ENCODE assay signal across 40 cellular contexts in genomic region chr11:64549969-64550368, GRCh38. TPM values are rescaled to one million over a fixed set of nuclear protein-coding genes. Genes with fewer than 3 reads are reported as not detected.
"Had no signal": no experiment of that assay in that cellular context is flagged by ENCODE, and none has a peak within 500 bp of the region (broad histone marks: within the 10 kb centered on the region; RNA-seq: fewer than 3 reads in every experiment).

No MANE protein-coding gene starts in this region.

- H3K4me1 Mint-ChIP-seq: activated CD4-positive, alpha-beta T cell treated with anti-CD3 and anti-CD28 coated beads, Interleukin-2, amount 10 ng/mL, durations not matched to agents 24 days and 14 days; activated T-helper 17 cell treated with anti-CD3 and anti-CD28 coated beads, Interleukin-2, amount 50 U/mL, for 72 hours; central memory CD8-positive, alpha-beta T cell had no signal

- H3K27me3 Mint-ChIP-seq: activated CD8-positive, alpha-beta T cell treated with anti-CD3 and anti-CD28 coated beads for 36 hours; activated naive CD8-positive, alpha-beta T cell treated with anti-CD3 and anti-CD28 coated beads for 36 hours had no signal

- H3K27me3 ChIP-seq: body of pancreas, brain microvascular endothelial cell, breast epithelium had no signal

- H3K36me3 ChIP-seq: adrenal gland, brain microvascular endothelial cell, breast epithelium had no signal

- H3K4me3 ChIP-seq: adrenal gland, body of pancreas, breast epithelium had no signal

- H3K27ac ChIP-seq: adrenal gland, body of pancreas, brain microvascular endothelial cell, breast epithelium, VCaP had no signal

- H3K36me3 Mint-ChIP-seq: activated CD4-positive, alpha-beta memory T cell treated with anti-CD3 and anti-CD28 coated beads for 36 hours; activated naive CD4-positive, alpha-beta T cell treated with anti-CD3 and anti-CD28 coated beads, Interleukin-2, amount 50 U/mL, for 72 hours; activated naive CD8-positive, alpha-beta T cell treated with anti-CD3 and anti-CD28 coated beads for 36 hours had no signal

- ATAC-seq: activated CD8-positive, alpha-beta T cell treated with anti-CD3 and anti-CD28 coated beads for 36 hours; activated naive CD4-positive, alpha-beta T cell treated with anti-CD3 and anti-CD28 coated beads, Interleukin-2, amount 50 U/mL, for 72 hours; activated T-cell treated with anti-CD3 and anti-CD28 coated beads, Interleukin-2, amount 50 U/mL, for 4 hours; activated T-cell treated with anti-CD3 and anti-CD28 coated beads, Interleukin-2, amount 50 U/mL, for 72 hours; activated T-helper 17 cell treated with anti-CD3 and anti-CD28 coated beads, Interleukin-2, amount 50 U/mL, for 72 hours; body of pancreas had no signal

- H3K9me3 Mint-ChIP-seq: activated B cell treated with CpG ODN at 0.5 μM for 24 hours; activated CD4-positive, alpha-beta memory T cell treated with anti-CD3 and anti-CD28 coated beads for 36 hours; activated CD4-positive, alpha-beta T cell treated with anti-CD3 and anti-CD28 coated beads, Interleukin-2, amount 10 ng/mL, durations not matched to agents 24 days and 14 days; activated naive CD4-positive, alpha-beta T cell treated with anti-CD3 and anti-CD28 coated beads for 36 hours; activated T-cell treated with anti-CD3 and anti-CD28 coated beads, Interleukin-2, amount 50 U/mL, for 4 hours; activated T-helper 17 cell treated with anti-CD3 and anti-CD28 coated beads, Interleukin-2, amount 50 U/mL, for 72 hours; central memory CD8-positive, alpha-beta T cell had no signal

- H3K27ac Mint-ChIP-seq: activated B cell treated with CpG ODN at 0.5 μM for 24 hours; activated CD4-positive, alpha-beta memory T cell treated with anti-CD3 and anti-CD28 coated beads for 36 hours; activated CD4-positive, alpha-beta T cell treated with anti-CD3 and anti-CD28 coated beads, Interleukin-2, amount 10 ng/mL, durations not matched to agents 24 days and 14 days; activated CD8-positive, alpha-beta T cell treated with anti-CD3 and anti-CD28 coated beads for 36 hours; activated naive CD4-positive, alpha-beta T cell treated with anti-CD3 and anti-CD28 coated beads for 36 hours; activated naive CD4-positive, alpha-beta T cell treated with anti-CD3 and anti-CD28 coated beads, Interleukin-2, amount 50 U/mL, for 72 hours; activated naive CD8-positive, alpha-beta T cell treated with anti-CD3 and anti-CD28 coated beads for 36 hours; activated T-cell treated with anti-CD3 and anti-CD28 coated beads, Interleukin-2, amount 50 U/mL, for 72 hours; activated T-helper 1 cell treated with anti-CD3 and anti-CD28 coated beads, Interleukin-12 subunit alpha, Interleukin-12 subunit beta, Interleukin-2, Interleukin-4 antibody, amounts not matched to agents 30 ng/mL and 10 ng/mL and 1 ng/mL, durations not matched to agents 14 hours and 24 hours and 36 hours; activated T-helper 17 cell treated with anti-CD3 and anti-CD28 coated beads, Interleukin-2, amount 50 U/mL, for 72 hours; T-helper 1 cell treated with Interleukin-12 subunit alpha and Interleukin-12 subunit beta and Interleukin-4 antibody, amounts not matched to agents 30 μg/mL and 1 μg/mL, for 36 hours; T-helper 2 cell treated with Interferon-gamma antibody and Interleukin-4, amounts not matched to agents 5 μg/mL and 100 μg/mL, for 36 hours had no signal

- H3K4me3 Mint-ChIP-seq: activated B cell treated with CpG ODN at 0.5 μM for 24 hours; activated CD4-positive, alpha-beta memory T cell treated with anti-CD3 and anti-CD28 coated beads for 36 hours; activated CD4-positive, alpha-beta T cell treated with anti-CD3 and anti-CD28 coated beads, Interleukin-2, amount 10 ng/mL, durations not matched to agents 24 days and 14 days; activated CD8-positive, alpha-beta T cell treated with anti-CD3 and anti-CD28 coated beads for 36 hours; activated naive CD4-positive, alpha-beta T cell treated with anti-CD3 and anti-CD28 coated beads for 36 hours; activated naive CD8-positive, alpha-beta T cell treated with anti-CD3 and anti-CD28 coated beads for 36 hours; activated T-cell treated with anti-CD3 and anti-CD28 coated beads, Interleukin-2, amount 50 U/mL, for 4 hours; activated T-cell treated with anti-CD3 and anti-CD28 coated beads, Interleukin-2, amount 50 U/mL, for 72 hours; activated T-helper 1 cell treated with anti-CD3 and anti-CD28 coated beads, Interleukin-12 subunit alpha, Interleukin-12 subunit beta, Interleukin-2, Interleukin-4 antibody, amounts not matched to agents 30 ng/mL and 10 ng/mL and 1 ng/mL, durations not matched to agents 14 hours and 24 hours and 36 hours; activated T-helper 17 cell treated with anti-CD3 and anti-CD28 coated beads, Interleukin-2, amount 50 U/mL, for 72 hours; central memory CD8-positive, alpha-beta T cell; T-helper 1 cell treated with Interleukin-12 subunit alpha and Interleukin-12 subunit beta and Interleukin-4 antibody, amounts not matched to agents 30 μg/mL and 1 μg/mL, for 36 hours; T-helper 2 cell treated with Interferon-gamma antibody and Interleukin-4, amounts not matched to agents 5 μg/mL and 100 μg/mL, for 36 hours had no signal

- DNase-seq: activated B cell treated with CpG ODN at 0.5 μM for 24 hours; activated CD4-positive, alpha-beta memory T cell treated with anti-CD3 and anti-CD28 coated beads for 36 hours; activated CD4-positive, alpha-beta T cell treated with anti-CD3 and anti-CD28 coated beads for 4 hours; activated CD4-positive, alpha-beta T cell treated with anti-CD3 and anti-CD28 coated beads, Interleukin-2, amount 10 ng/mL, durations not matched to agents 24 days and 14 days; activated CD4-positive, alpha-beta T cell treated with anti-CD3 and anti-CD28 coated beads, Interleukin-2, amount 50 U/mL, for 1 hour; activated CD4-positive, alpha-beta T cell treated with anti-CD3 and anti-CD28 coated beads, Interleukin-2, amount 50 U/mL, for 4 hours; activated CD4-positive, CD25-positive, alpha-beta regulatory T cell treated with anti-CD3 and anti-CD28 coated beads, Interleukin-2, amount 50 U/mL, for 72 hours; activated CD8-positive, alpha-beta memory T cell treated with anti-CD3 and anti-CD28 coated beads, Interleukin-2, amount 50 U/mL, for 4 hours; activated CD8-positive, alpha-beta T cell treated with anti-CD3 and anti-CD28 coated beads for 36 hours; activated effector memory CD4-positive, alpha-beta T cell treated with anti-CD3 and anti-CD28 coated beads, Interleukin-2, amount 50 U/mL, for 16 hours; activated gamma-delta T cell treated with Interleukin-2 at 50 U/mL for 16 hours; activated naive CD4-positive, alpha-beta T cell; activated naive CD4-positive, alpha-beta T cell treated with anti-CD3 and anti-CD28 coated beads for 36 hours; activated naive CD4-positive, alpha-beta T cell treated with anti-CD3 and anti-CD28 coated beads, Interleukin-2, amount 50 U/mL, for 16 hours; activated naive CD8-positive, alpha-beta T cell treated with anti-CD3 and anti-CD28 coated beads for 36 hours; activated T-cell treated with anti-CD3 and anti-CD28 coated beads for 4 hours; activated T-cell treated with anti-CD3 and anti-CD28 coated beads, Interleukin-2, amount 50 U/mL, for 1 hour; activated T-cell treated with anti-CD3 and anti-CD28 coated beads, Interleukin-2, amount 50 U/mL, for 4 hours; activated T-cell treated with anti-CD3 and anti-CD28 coated beads, Interleukin-2, amount 50 U/mL, for 72 hours; adrenal gland; amniotic stem cell; body of pancreas; brain microvascular endothelial cell; caudate nucleus; cerebellar nuclear complex; T-helper 1 cell; T-helper 2 cell; T-helper 9 cell had no signal

- H3K9me3 ChIP-seq: adrenal gland, body of pancreas had no signal

RNA-seq across cellular contexts. Expression of gene SLC22A11, which starts 5.8 kb away (rescaled TPM):
- total RNA-seq: activated B cell treated with CpG ODN at 0.5 μM for 24 hours; activated CD4-positive, alpha-beta memory T cell treated with anti-CD3 and anti-CD28 coated beads for 36 hours; activated CD4-positive, alpha-beta T cell treated with anti-CD3 and anti-CD28 coated beads, Interleukin-2, amount 10 ng/mL, durations not matched to agents 24 days and 14 days; activated CD8-positive, alpha-beta memory T cell treated with anti-CD3 and anti-CD28 coated beads for 36 hours; activated CD8-positive, alpha-beta T cell treated with anti-CD3 and anti-CD28 coated beads for 36 hours; activated naive CD4-positive, alpha-beta T cell treated with anti-CD3 and anti-CD28 coated beads, Interleukin-2, amount 50 U/mL, for 72 hours; activated naive CD8-positive, alpha-beta T cell treated with anti-CD3 and anti-CD28 coated beads for 36 hours; activated T-cell treated with anti-CD3 and anti-CD28 coated beads, Interleukin-2, amount 50 U/mL, for 4 hours; activated T-cell treated with anti-CD3 and anti-CD28 coated beads, Interleukin-2, amount 50 U/mL, for 72 hours; activated T-helper 1 cell treated with anti-CD3 and anti-CD28 coated beads, Interleukin-12 subunit alpha, Interleukin-12 subunit beta, Interleukin-2, Interleukin-4 antibody, amounts not matched to agents 30 ng/mL and 10 ng/mL and 1 ng/mL, durations not matched to agents 14 hours and 24 hours and 36 hours; activated T-helper 17 cell treated with anti-CD3 and anti-CD28 coated beads, Interleukin-2, amount 50 U/mL, for 72 hours; astrocyte; body of pancreas; breast epithelium had no signal

RNA-seq across cellular contexts. Expression of gene SLC22A12, which starts 41.1 kb away (rescaled TPM):
- total RNA-seq: activated B cell treated with CpG ODN at 0.5 μM for 24 hours; activated CD4-positive, alpha-beta memory T cell treated with anti-CD3 and anti-CD28 coated beads for 36 hours; activated CD4-positive, alpha-beta T cell treated with anti-CD3 and anti-CD28 coated beads, Interleukin-2, amount 10 ng/mL, durations not matched to agents 24 days and 14 days; activated CD8-positive, alpha-beta memory T cell treated with anti-CD3 and anti-CD28 coated beads for 36 hours; activated CD8-positive, alpha-beta T cell treated with anti-CD3 and anti-CD28 coated beads for 36 hours; activated naive CD4-positive, alpha-beta T cell treated with anti-CD3 and anti-CD28 coated beads for 36 hours; activated naive CD4-positive, alpha-beta T cell treated with anti-CD3 and anti-CD28 coated beads, Interleukin-2, amount 50 U/mL, for 72 hours; activated naive CD8-positive, alpha-beta T cell treated with anti-CD3 and anti-CD28 coated beads for 36 hours; activated T-cell treated with anti-CD3 and anti-CD28 coated beads, Interleukin-2, amount 50 U/mL, for 4 hours; activated T-cell treated with anti-CD3 and anti-CD28 coated beads, Interleukin-2, amount 50 U/mL, for 72 hours; activated T-helper 1 cell treated with anti-CD3 and anti-CD28 coated beads, Interleukin-12 subunit alpha, Interleukin-12 subunit beta, Interleukin-2, Interleukin-4 antibody, amounts not matched to agents 30 ng/mL and 10 ng/mL and 1 ng/mL, durations not matched to agents 14 hours and 24 hours and 36 hours; activated T-helper 17 cell treated with anti-CD3 and anti-CD28 coated beads, Interleukin-2, amount 50 U/mL, for 72 hours; adrenal gland; aorta; astrocyte; body of pancreas; breast epithelium; chondrocyte had no signal
